In genomic region chr2:74497777-74498499, GRCh38 we compare ENCODE assay signal across 9 cellular contexts. TPM values are rescaled to one million over a fixed set of nuclear protein-coding genes. Genes with fewer than 3 reads are reported as not detected.
DNase-seq lines count a peak whose midpoint lies in the region; ATAC-seq and TF ChIP-seq lines count a peak whose summit lies in the region.
"Had no signal": no experiment of that assay in that cellular context is flagged by ENCODE, and none has a peak within 500 bp of the region (broad histone marks: within the 10 kb centered on the region; RNA-seq: fewer than 3 reads in every experiment).

No MANE protein-coding gene starts in this region.

- H2AFZ ChIP-seq in neuron (ENCODE audit: low read depth, low read length) = no peak overlapping the region

- H3K27me3 ChIP-seq in Peyer's patch = no peaks in the 10 kb centered on the region
- H3K27me3 ChIP-seq in esophagus squamous epithelium = peaks cover 7 to 65% (median 20%) of the 10 kb centered on the region in 4 donors
- H3K27me3 ChIP-seq in neuron (ENCODE audit: insufficient read depth, low read length) = peaks cover 69% of the 10 kb centered on the region

- H3K4me3 ChIP-seq in Peyer's patch (peak overlapping the region; percentile 30 to 60 (median 52)), esophagus squamous epithelium (peak overlapping the region; percentile 29 to 61 (median 50)), neuron (ENCODE audit: low read length) (peak overlapping the region; percentile 36)

- H3K27ac ChIP-seq in Peyer's patch (peak overlapping the region in 3 of 4 donors; percentile 16 to 49 (median 25)), esophagus squamous epithelium (peak overlapping the region in 1 of 4 donors; percentile 1)

- H3K36me3 ChIP-seq in Peyer's patch = peaks cover 0 to 16% (median 0%) of the 10 kb centered on the region in 3 donors
- H3K36me3 ChIP-seq in esophagus squamous epithelium = peaks cover 0 to 16% (median 2%) of the 10 kb centered on the region in 3 donors
- H3K36me3 ChIP-seq in neuron (ENCODE audit: insufficient read depth, low read length) = peaks cover 16% of the 10 kb centered on the region

- no peaks in the 10 kb centered on the region for H3K9me3 ChIP-seq in Peyer's patch
- H3K9me3 ChIP-seq in esophagus squamous epithelium = no peaks in the 10 kb centered on the region
- H3K9me3 ChIP-seq in neuron (ENCODE audit: low read length) = peaks cover 2% of the 10 kb centered on the region

- peaks cover 3 to 42% (median 21%) of the 10 kb centered on the region in 4 donors for H3K4me1 ChIP-seq in Peyer's patch
- H3K4me1 ChIP-seq in esophagus squamous epithelium = peaks cover 31 to 41% (median 31%) of the 10 kb centered on the region in 3 donors
- peaks cover 24% of the 10 kb centered on the region for H3K4me1 ChIP-seq in neuron (ENCODE audit: insufficient read depth, low read length)

- TF ChIP-seq POLR2A in Peyer's patch (IDR thresholded peaks at IDR 0.05) (no peak), esophagus squamous epithelium (IDR thresholded peaks at IDR 0.05) (no peak)

- peak; percentile 47 for DNase-seq in GM10266 (ENCODE audit: extremely low spot score)
- DNase-seq in Peyer's patch = peak in 2 of 3 donors; percentile 68 to 74
- DNase-seq in esophagus squamous epithelium (lab: John Stamatoyannopoulos, UW) = no peak
- DNase-seq in SIG-M5 (lab: John Stamatoyannopoulos, UW) = no peak
- DNase-seq in OCI-M2 (lab: John Stamatoyannopoulos, UW; ENCODE audit: unreplicated experiment) = no peak
- DNase-seq in COLO829 (ENCODE audit: low spot score) = no peak

- WGBS in esophagus squamous epithelium, 2 donors = 2 to 6% methylated on average over 7 of the region's 61 CpGs

- intact Hi-C loops in esophagus squamous epithelium (cut with DNase I) = no loop called here

- TF ChIP-seq CTCF in GM10266 (IDR thresholded peaks at IDR 0.05; ENCODE audit: control insufficient read depth, insufficient read depth, low read depth, missing control alignments) (no peak), Peyer's patch (IDR thresholded peaks at IDR 0.05) (no peak), esophagus squamous epithelium (IDR thresholded peaks at IDR 0.05) (no peak)

- ATAC-seq in GM18909 (IDR thresholded peaks at IDR 0.05; ENCODE audit: poor library complexity, unreplicated experiment) = no peak

RNA-seq across cellular contexts. Expression of gene LBX2, which starts 1.5 kb away (rescaled TPM):
- total RNA-seq in Peyer's patch (1 to 10 TPM in 3 of 4 donors, not detected in 1; 2.8 to 6.9 (median 6.8) TPM), esophagus squamous epithelium (under 1 TPM in 2 of 4 donors, not detected in 2; 0.38 to 0.57 TPM)

RNA-seq across cellular contexts. Expression of gene PCGF1, which starts 9.6 kb away (rescaled TPM):
- total RNA-seq in Peyer's patch = 10 to 100 TPM; 14.0 to 18.9 (median 16.2) TPM
- total RNA-seq in esophagus squamous epithelium = 10 to 100 TPM in 3 of 4 donors, 1 to 10 TPM in 1; 4.4 to 16.2 (median 14.7) TPM

RNA-seq across cellular contexts. Expression of gene TTC31, which starts 15.1 kb away (rescaled TPM):
- total RNA-seq in Peyer's patch = 10 to 100 TPM; 42.9 to 79.5 (median 65.2) TPM
- total RNA-seq in esophagus squamous epithelium = 10 to 100 TPM; 11.2 to 27.7 (median 17.5) TPM

RNA-seq across cellular contexts. Expression of gene CCDC142, which starts 15.1 kb away (rescaled TPM):
- total RNA-seq in Peyer's patch = 100 to 1,000 TPM in 1 of 4 donors, 10 to 100 TPM in 3; 60.6 to 132 (median 94.7) TPM
- total RNA-seq in esophagus squamous epithelium = 10 to 100 TPM in 2 of 4 donors, 1 to 10 TPM in 2; 6.5 to 24.6 (median 14.5) TPM

RNA-seq across cellular contexts. Expression of gene TLX2, which starts 16.3 kb away (rescaled TPM):
- total RNA-seq in Peyer's patch (1 to 10 TPM in 2 of 4 donors, under 1 TPM in 1, not detected in 1; 0.53 to 1.7 (median 1.7) TPM), esophagus squamous epithelium (not detected)
- total RNA-seq: pulmonary artery endothelial cell had no signal

Comparison
In these comparisons a context has a peak if more than half of its experiments do, and no peak if none do; other contexts are left out.
1. DNase-seq: peak in GM10266 (single experiment) and Peyer's patch (2 of 3); none in esophagus squamous epithelium (single experiment), SIG-M5 (single experiment), OCI-M2 (single experiment) and COLO829 (single experiment).
2. Peak in every context shown above with its lines, with median percentiles within 50 percentile points of each other: H3K4me3 ChIP-seq.